In the genomic region with DNA sequence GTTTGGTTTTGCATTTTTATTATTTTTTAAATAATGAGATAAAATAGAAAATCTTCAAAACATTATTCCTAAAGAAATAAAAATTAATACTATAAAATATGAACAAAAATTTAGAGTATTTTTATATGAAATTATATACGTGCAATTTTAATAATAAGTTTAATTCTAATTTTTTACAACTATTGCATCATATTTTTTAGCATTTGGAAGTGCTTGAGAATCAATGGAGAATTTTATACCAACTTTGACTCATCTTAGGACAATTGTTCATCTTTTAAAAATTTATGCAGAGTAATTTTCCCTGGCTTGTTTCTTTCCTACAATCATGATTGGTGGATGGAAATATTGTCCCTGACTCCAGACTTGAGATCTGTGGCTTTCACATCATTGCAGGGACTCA, we compare ENCODE assay signal across 21 cellular contexts.
DNase-seq lines count a peak whose midpoint lies in the region; ATAC-seq, FAIRE-seq and TF ChIP-seq lines count a peak whose summit lies in the region.
"Had no signal": no experiment of that assay in that cellular context is flagged by ENCODE, and none has a peak within 500 bp of the region (broad histone marks: within the 10 kb centered on the region; RNA-seq: fewer than 3 reads in every experiment).

No MANE protein-coding gene starts in this region.

- H3K79me1 ChIP-seq in H1 (ENCODE audit: low read depth, low read length): no peaks in the 10 kb centered on the region

- no peak overlapping the region for H3K14ac ChIP-seq in H1 (ENCODE audit: insufficient read length)

- FAIRE-seq in A204.1 (lab: Jason Lieb, UNC) (peak; percentile 85), RCC 7860 (lab: Jason Lieb, UNC) (peak; percentile 42), H1 (lab: Jason Lieb, UNC) (no peak), pancreas (lab: Jason Lieb, UNC) (peak; percentile 63)
- FAIRE-seq: A549 had no signal

- WGBS in H1 (ENCODE audit: extremely low coverage in 1 of 2, insufficient coverage in 1 of 2, insufficient read length in 1 of 2, insufficient replicate concordance in 2 of 2, low coverage in 1 of 2, low lambda C conversion rate in 2 of 2, missing lambda C conversion rate in 1 of 2), 2 experiments: 89% methylated on average over 1 of the region's 1 CpG; no CpG with 5 or more reads in 1 of the 2 experiments
- 40 to 70% methylated on average over 1 of the region's 1 CpG for WGBS in pancreas, 2 donors

- no peak overlapping the region for H4K8ac ChIP-seq in H1 (ENCODE audit: extremely low read depth, insufficient read depth, low read length)

- no peak for TF ChIP-seq POLR2A in H1 (IDR thresholded peaks at IDR 0.05; ENCODE audit: control extremely low read depth in 1 of 2, low read depth in 2 of 2, low read length in 2 of 2)

- H3K23me2 ChIP-seq in H1 (ENCODE audit: low read depth, low read length): no peaks in the 10 kb centered on the region

- POLR2A ChIA-PET in H1 (lab: Charles Lee; ENCODE audit: partially characterized antibody): no interaction called here

- no peak for DNase-seq in RCC 7860 (ENCODE audit: low spot score)
- no peak for DNase-seq in H1 (ENCODE audit: low read depth in 1 of 2, low spot score in 2 of 2)
- no peak for DNase-seq in pancreas
- DNase-seq in amniotic stem cell (lab: John Stamatoyannopoulos, UW): no peak
- no peak for DNase-seq in Karpas-422
- no peak for DNase-seq in NCI-H2029 (lab: John Stamatoyannopoulos, UW)
- DNase-seq: ACHN; AML-193; BE2C; Calu3; CD4-positive, alpha-beta T cell; COR-L47; DMS53; DMS79 treated with DMSO at 0.1 percent for 48 hours; GM23248; H9 had no signal

- H3K27ac ChIP-seq in H1 (ENCODE audit: low read depth, low read length): no peak overlapping the region
- no peak overlapping the region for H3K27ac ChIP-seq in pancreas
- no peak overlapping the region for H3K27ac ChIP-seq in Karpas-422 (ENCODE audit: low read length)
- H3K27ac ChIP-seq: 22Rv1; A549; BLaER1 treated with 17β-estradiol and CSF1 and Interleukin-3, amounts not matched to agents 10 nM and 100 nM; GM23248 had no signal

- no peak overlapping the region for H2AK5ac ChIP-seq in H1 (ENCODE audit: low read depth, low read length)

- no peak overlapping the region for H3K4ac ChIP-seq in H1 (replicated peaks; ENCODE audit: insufficient read length, low read depth, low read length)

- CTCF ChIA-PET in H1 (lab: Charles Lee; ENCODE audit: partially characterized antibody): no interaction called here

- intact Hi-C loops in pancreas (cut with DNase I): no loop called here

- H2BK15ac ChIP-seq in H1 (ENCODE audit: low read length): no peak overlapping the region

- H3K9me3 ChIP-seq in H1 (ENCODE audit: insufficient read depth in 2 of 2, low read depth in 1 of 2, low read length in 1 of 2) (no peaks in the 10 kb centered on the region), pancreas (no peaks in the 10 kb centered on the region), Karpas-422 (ENCODE audit: low read length) (peaks cover 19% of the 10 kb centered on the region)
- H3K9me3 ChIP-seq: A549, BE2C had no signal

- H3K9me2 ChIP-seq in Karpas-422 (replicated peaks; ENCODE audit: insufficient read depth, low read length): no peaks in the 10 kb centered on the region

- H2BK5ac ChIP-seq in H1 (ENCODE audit: low read depth, low read length): no peak overlapping the region

- H3K4me3 ChIP-seq in H1 (ENCODE audit: extremely low read depth in 1 of 4, insufficient read depth in 2 of 4, low read depth in 3 of 4, low read length in 4 of 4): no peak overlapping the region
- H3K4me3 ChIP-seq in pancreas: no peak overlapping the region
- no peak overlapping the region for H3K4me3 ChIP-seq in Karpas-422 (ENCODE audit: low read length)
- H3K4me3 ChIP-seq: A549; BLaER1 treated with 17β-estradiol and CSF1 and Interleukin-3, amounts not matched to agents 10 nM and 100 nM; GM23248 had no signal

- TF ChIP-seq EP300 in H1 (IDR thresholded peaks at IDR 0.05; ENCODE audit: borderline replicate concordance in 1 of 2, low read depth in 2 of 2, low read length in 2 of 2): no peak

- H3K27me3 ChIP-seq in H1 (replicated peaks in 1 of 4; ENCODE audit: control insufficient read depth in 3 of 4, extremely low read depth in 1 of 4, insufficient read depth in 3 of 4, low read length in 3 of 4): no peaks in the 10 kb centered on the region
- H3K27me3 ChIP-seq in pancreas: no peaks in the 10 kb centered on the region
- no peaks in the 10 kb centered on the region for H3K27me3 ChIP-seq in Karpas-422 (ENCODE audit: low read length)
- H3K27me3 ChIP-seq: BE2C; BLaER1 treated with 17β-estradiol and CSF1 and Interleukin-3, amounts not matched to agents 10 nM and 100 nM had no signal

- no peak overlapping the region for H2BK20ac ChIP-seq in H1 (ENCODE audit: low read length)

- no peak overlapping the region for H4K5ac ChIP-seq in H1 (ENCODE audit: insufficient read length, low read depth, low read length)

- no peak overlapping the region for H3K23ac ChIP-seq in H1 (ENCODE audit: insufficient read length)

- TF ChIP-seq CTCF in H1 (IDR thresholded peaks at IDR 0.05; ENCODE audit: control extremely low read depth in 1 of 3, insufficient read depth in 1 of 3, low read depth in 1 of 3, low read length in 3 of 3): no peak
- no peak for TF ChIP-seq CTCF in pancreas (IDR thresholded peaks at IDR 0.05)

- no peak overlapping the region for H2AFZ ChIP-seq in H1 (ENCODE audit: low read length)
- H2AFZ ChIP-seq in Karpas-422 (ENCODE audit: low read length): no peak overlapping the region
- H2AFZ ChIP-seq: GM23248 had no signal

- H3K36me3 ChIP-seq in H1 (ENCODE audit: control insufficient read depth in 2 of 4, insufficient read depth in 4 of 4, low read length in 3 of 4): no peaks in the 10 kb centered on the region
- H3K36me3 ChIP-seq in pancreas: no peaks in the 10 kb centered on the region
- no peaks in the 10 kb centered on the region for H3K36me3 ChIP-seq in Karpas-422 (ENCODE audit: insufficient read depth, low read length)
- H3K36me3 ChIP-seq: BE2C; BLaER1 treated with 17β-estradiol and CSF1 and Interleukin-3, amounts not matched to agents 10 nM and 100 nM had no signal

- no peaks in the 10 kb centered on the region for H3K4me1 ChIP-seq in H1 (replicated peaks in 1 of 4; ENCODE audit: control insufficient read depth in 3 of 4, insufficient read depth in 4 of 4, low read length in 3 of 4)
- H3K4me1 ChIP-seq in pancreas: no peaks in the 10 kb centered on the region
- H3K4me1 ChIP-seq in Karpas-422 (ENCODE audit: low read length): no peaks in the 10 kb centered on the region
- H3K4me1 ChIP-seq: A549, BE2C had no signal

- H2BK120ac ChIP-seq in H1 (replicated peaks; ENCODE audit: low read depth, low read length): no peak overlapping the region

- H2BK12ac ChIP-seq in H1 (ENCODE audit: low read depth, low read length): no peak overlapping the region

- TF ChIP-seq RAD21 in H1 (IDR thresholded peaks at IDR 0.05 in 1 of 2, conservative IDR thresholded peaks at IDR 0.05 in 1 of 2; ENCODE audit: low read depth in 2 of 2, low read length in 2 of 2): no peak

- H3K18ac ChIP-seq in H1 (ENCODE audit: extremely low read depth, low read length): no peak overlapping the region

- ATAC-seq in pancreas: no peak
- ATAC-seq: A549, HCT116 had no signal

- no peak overlapping the region for H3K56ac ChIP-seq in H1 (replicated peaks; ENCODE audit: insufficient read length, low read depth, low read length)

- H4K20me1 ChIP-seq in H1 (replicated peaks in 1 of 2; ENCODE audit: control insufficient read depth in 1 of 2, insufficient read depth in 2 of 2, low read length in 2 of 2) (no peaks in the 10 kb centered on the region), Karpas-422 (ENCODE audit: insufficient read depth, low read depth, low read length) (no peaks in the 10 kb centered on the region)
- H4K20me1 ChIP-seq: BLaER1 treated with 17β-estradiol and CSF1 and Interleukin-3, amounts not matched to agents 10 nM and 100 nM had no signal

- H3K4me2 ChIP-seq in H1 (ENCODE audit: insufficient read depth in 1 of 2, low read depth in 2 of 2, low read length in 2 of 2): no peak overlapping the region
- H3K4me2 ChIP-seq in Karpas-422 (ENCODE audit: low read depth, low read length, poor library complexity, severe bottlenecking): no peak overlapping the region
- H3K4me2 ChIP-seq: A549; BLaER1 treated with 17β-estradiol and CSF1 and Interleukin-3, amounts not matched to agents 10 nM and 100 nM had no signal

- H3K9ac ChIP-seq in H1 (replicated peaks in 1 of 4; ENCODE audit: extremely low read depth in 1 of 4, low read depth in 3 of 4, low read length in 3 of 4): no peak overlapping the region
- no peak overlapping the region for H3K9ac ChIP-seq in Karpas-422 (ENCODE audit: low read length)
- H3K9ac ChIP-seq: BLaER1 treated with 17β-estradiol and CSF1 and Interleukin-3, amounts not matched to agents 10 nM and 100 nM; GM23248 had no signal

- no peaks in the 10 kb centered on the region for H3K79me2 ChIP-seq in H1 (ENCODE audit: control insufficient read depth in 1 of 2, insufficient read depth in 2 of 2, low read length in 2 of 2)
- H3K79me2 ChIP-seq in Karpas-422 (ENCODE audit: low read length): no peaks in the 10 kb centered on the region

- H4K91ac ChIP-seq in H1 (replicated peaks; ENCODE audit: insufficient read length, low read length): no peak overlapping the region

TF ChIP-seq in H1, 55 proteins besides CTCF, POLR2A, EP300 and RAD21:
- TF ChIP-seq CEBPB (IDR thresholded peaks at IDR 0.05; ENCODE audit: low read depth, low read length) (peak; percentile 30; the same call in 1 of the 2 replicates), JUN (IDR thresholded peaks at IDR 0.05; ENCODE audit: low read depth, low read length) (no peak)
